ENCODE assay signal across 1 cellular context in the genomic region with DNA sequence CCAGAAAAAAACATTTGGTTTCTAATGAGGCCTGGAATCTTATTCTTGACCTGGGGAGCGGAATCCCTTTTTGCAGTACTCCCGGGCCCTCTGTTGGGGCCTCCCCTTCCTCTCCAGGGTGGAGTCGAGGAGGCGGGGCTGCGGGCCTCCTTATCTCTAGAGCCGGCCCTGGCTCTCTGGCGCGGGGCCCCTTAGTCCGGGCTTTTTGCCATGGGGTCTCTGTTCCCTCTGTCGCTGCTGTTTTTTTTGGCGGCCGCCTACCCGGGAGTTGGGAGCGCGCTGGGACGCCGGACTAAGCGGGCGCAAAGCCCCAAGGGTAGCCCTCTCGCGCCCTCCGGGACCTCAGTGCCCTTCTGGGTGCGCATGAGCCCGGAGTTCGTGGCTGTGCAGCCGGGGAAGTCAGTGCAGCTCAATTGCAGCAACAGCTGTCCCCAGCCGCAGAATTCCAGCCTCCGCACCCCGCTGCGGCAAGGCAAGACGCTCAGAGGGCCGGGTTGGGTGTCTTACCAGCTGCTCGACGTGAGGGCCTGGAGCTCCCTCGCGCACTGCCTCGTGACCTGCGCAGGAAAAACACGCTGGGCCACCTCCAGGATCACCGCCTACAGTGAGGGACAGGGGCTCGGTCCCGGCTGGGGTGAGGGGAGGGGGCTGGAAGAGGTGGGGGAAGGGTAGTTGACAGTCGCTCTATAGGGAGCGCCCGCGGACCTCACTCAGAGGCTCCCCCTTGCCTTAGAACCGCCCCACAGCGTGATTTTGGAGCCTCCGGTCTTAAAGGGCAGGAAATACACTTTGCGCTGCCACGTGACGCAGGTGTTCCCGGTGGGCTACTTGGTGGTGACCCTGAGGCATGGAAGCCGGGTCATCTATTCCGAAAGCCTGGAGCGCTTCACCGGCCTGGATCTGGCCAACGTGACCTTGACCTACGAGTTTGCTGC.
TF ChIP-seq lines count a peak whose summit lies in the region.

A gene with protein sequence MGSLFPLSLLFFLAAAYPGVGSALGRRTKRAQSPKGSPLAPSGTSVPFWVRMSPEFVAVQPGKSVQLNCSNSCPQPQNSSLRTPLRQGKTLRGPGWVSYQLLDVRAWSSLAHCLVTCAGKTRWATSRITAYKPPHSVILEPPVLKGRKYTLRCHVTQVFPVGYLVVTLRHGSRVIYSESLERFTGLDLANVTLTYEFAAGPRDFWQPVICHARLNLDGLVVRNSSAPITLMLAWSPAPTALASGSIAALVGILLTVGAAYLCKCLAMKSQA (plus strand): TSS at position 153 of the 935 bp plus-strand sequence. CDS start 58 bp downstream, at position 211.

TF ChIP-seq in H1, 55 proteins besides CTCF, POLR2A, EP300 and RAD21 (continued from another document):
- TF ChIP-seq GABPA (IDR thresholded peaks at IDR 0.05; ENCODE audit: borderline replicate concordance, insufficient read depth, low read length) (no peak), EZH2 (IDR thresholded peaks at IDR 0.05; ENCODE audit: low read depth, low read length, severe bottlenecking) (no peak), SP4 (IDR thresholded peaks at IDR 0.05; ENCODE audit: low read length) (0 out of 2 replicates have a peak, but pooled peaks have one; percentile 22), BRCA1 (IDR thresholded peaks at IDR 0.05; ENCODE audit: low read depth, low read length) (no peak), POU5F1 (IDR thresholded peaks at IDR 0.05; ENCODE audit: low read depth, low read length) (no peak), KDM4A (IDR thresholded peaks at IDR 0.05; ENCODE audit: low read depth, low read length, severe bottlenecking) (peak; percentile 78), RNF2 (IDR thresholded peaks at IDR 0.05; ENCODE audit: borderline replicate concordance, low read depth, low read length, missing control alignments, poor library complexity, severe bottlenecking) (no peak), ASH2L (IDR thresholded peaks at IDR 0.05; ENCODE audit: low read length) (peak; percentile 71), GTF2F1 (IDR thresholded peaks at IDR 0.05; ENCODE audit: borderline replicate concordance, low read depth, low read length) (no peak), RBBP5 (IDR thresholded peaks at IDR 0.05; ENCODE audit: borderline replicate concordance, low read depth, low read length) (peak; percentile 49; the same call in 1 of the 2 replicates), ZNF274 (IDR thresholded peaks at IDR 0.05; ENCODE audit: borderline replicate concordance, extremely low read depth, low read length) (no peak), BACH1 (IDR thresholded peaks at IDR 0.05; ENCODE audit: low read length) (no peak), YY1 (IDR thresholded peaks at IDR 0.05; ENCODE audit: low read depth, low read length) (no peak), CBX5 (IDR thresholded peaks at IDR 0.05; ENCODE audit: low read depth, low read length) (no peak), RFX5 (IDR thresholded peaks at IDR 0.05; ENCODE audit: borderline replicate concordance, low read depth, low read length) (no peak), TCF12 (IDR thresholded peaks at IDR 0.05; ENCODE audit: low read depth, low read length) (no peak), SIN3A (conservative IDR thresholded peaks at IDR 0.05 in 1 of 2, IDR thresholded peaks at IDR 0.05 in 1 of 2; ENCODE audit: low read depth in 1 of 2, low read length in 2 of 2) (peak in 1 of 2 experiments; percentile 19; a peak in 1 of 4 replicates)
- TF ChIP-seq, protein P1, sequence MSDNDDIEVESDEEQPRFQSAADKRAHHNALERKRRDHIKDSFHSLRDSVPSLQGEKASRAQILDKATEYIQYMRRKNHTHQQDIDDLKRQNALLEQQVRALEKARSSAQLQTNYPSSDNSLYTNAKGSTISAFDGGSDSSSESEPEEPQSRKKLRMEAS (IDR thresholded peaks at IDR 0.05), result peak; percentile 86
- TF ChIP-seq, protein P2, sequence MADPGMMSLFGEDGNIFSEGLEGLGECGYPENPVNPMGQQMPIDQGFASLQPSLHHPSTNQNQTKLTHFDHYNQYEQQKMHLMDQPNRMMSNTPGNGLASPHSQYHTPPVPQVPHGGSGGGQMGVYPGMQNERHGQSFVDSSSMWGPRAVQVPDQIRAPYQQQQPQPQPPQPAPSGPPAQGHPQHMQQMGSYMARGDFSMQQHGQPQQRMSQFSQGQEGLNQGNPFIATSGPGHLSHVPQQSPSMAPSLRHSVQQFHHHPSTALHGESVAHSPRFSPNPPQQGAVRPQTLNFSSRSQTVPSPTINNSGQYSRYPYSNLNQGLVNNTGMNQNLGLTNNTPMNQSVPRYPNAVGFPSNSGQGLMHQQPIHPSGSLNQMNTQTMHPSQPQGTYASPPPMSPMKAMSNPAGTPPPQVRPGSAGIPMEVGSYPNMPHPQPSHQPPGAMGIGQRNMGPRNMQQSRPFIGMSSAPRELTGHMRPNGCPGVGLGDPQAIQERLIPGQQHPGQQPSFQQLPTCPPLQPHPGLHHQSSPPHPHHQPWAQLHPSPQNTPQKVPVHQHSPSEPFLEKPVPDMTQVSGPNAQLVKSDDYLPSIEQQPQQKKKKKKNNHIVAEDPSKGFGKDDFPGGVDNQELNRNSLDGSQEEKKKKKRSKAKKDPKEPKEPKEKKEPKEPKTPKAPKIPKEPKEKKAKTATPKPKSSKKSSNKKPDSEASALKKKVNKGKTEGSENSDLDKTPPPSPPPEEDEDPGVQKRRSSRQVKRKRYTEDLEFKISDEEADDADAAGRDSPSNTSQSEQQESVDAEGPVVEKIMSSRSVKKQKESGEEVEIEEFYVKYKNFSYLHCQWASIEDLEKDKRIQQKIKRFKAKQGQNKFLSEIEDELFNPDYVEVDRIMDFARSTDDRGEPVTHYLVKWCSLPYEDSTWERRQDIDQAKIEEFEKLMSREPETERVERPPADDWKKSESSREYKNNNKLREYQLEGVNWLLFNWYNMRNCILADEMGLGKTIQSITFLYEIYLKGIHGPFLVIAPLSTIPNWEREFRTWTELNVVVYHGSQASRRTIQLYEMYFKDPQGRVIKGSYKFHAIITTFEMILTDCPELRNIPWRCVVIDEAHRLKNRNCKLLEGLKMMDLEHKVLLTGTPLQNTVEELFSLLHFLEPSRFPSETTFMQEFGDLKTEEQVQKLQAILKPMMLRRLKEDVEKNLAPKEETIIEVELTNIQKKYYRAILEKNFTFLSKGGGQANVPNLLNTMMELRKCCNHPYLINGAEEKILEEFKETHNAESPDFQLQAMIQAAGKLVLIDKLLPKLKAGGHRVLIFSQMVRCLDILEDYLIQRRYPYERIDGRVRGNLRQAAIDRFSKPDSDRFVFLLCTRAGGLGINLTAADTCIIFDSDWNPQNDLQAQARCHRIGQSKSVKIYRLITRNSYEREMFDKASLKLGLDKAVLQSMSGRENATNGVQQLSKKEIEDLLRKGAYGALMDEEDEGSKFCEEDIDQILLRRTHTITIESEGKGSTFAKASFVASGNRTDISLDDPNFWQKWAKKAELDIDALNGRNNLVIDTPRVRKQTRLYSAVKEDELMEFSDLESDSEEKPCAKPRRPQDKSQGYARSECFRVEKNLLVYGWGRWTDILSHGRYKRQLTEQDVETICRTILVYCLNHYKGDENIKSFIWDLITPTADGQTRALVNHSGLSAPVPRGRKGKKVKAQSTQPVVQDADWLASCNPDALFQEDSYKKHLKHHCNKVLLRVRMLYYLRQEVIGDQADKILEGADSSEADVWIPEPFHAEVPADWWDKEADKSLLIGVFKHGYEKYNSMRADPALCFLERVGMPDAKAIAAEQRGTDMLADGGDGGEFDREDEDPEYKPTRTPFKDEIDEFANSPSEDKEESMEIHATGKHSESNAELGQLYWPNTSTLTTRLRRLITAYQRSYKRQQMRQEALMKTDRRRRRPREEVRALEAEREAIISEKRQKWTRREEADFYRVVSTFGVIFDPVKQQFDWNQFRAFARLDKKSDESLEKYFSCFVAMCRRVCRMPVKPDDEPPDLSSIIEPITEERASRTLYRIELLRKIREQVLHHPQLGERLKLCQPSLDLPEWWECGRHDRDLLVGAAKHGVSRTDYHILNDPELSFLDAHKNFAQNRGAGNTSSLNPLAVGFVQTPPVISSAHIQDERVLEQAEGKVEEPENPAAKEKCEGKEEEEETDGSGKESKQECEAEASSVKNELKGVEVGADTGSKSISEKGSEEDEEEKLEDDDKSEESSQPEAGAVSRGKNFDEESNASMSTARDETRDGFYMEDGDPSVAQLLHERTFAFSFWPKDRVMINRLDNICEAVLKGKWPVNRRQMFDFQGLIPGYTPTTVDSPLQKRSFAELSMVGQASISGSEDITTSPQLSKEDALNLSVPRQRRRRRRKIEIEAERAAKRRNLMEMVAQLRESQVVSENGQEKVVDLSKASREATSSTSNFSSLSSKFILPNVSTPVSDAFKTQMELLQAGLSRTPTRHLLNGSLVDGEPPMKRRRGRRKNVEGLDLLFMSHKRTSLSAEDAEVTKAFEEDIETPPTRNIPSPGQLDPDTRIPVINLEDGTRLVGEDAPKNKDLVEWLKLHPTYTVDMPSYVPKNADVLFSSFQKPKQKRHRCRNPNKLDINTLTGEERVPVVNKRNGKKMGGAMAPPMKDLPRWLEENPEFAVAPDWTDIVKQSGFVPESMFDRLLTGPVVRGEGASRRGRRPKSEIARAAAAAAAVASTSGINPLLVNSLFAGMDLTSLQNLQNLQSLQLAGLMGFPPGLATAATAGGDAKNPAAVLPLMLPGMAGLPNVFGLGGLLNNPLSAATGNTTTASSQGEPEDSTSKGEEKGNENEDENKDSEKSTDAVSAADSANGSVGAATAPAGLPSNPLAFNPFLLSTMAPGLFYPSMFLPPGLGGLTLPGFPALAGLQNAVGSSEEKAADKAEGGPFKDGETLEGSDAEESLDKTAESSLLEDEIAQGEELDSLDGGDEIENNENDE (IDR thresholded peaks at IDR 0.05; ENCODE audit: insufficient replicate concordance, low read length), result no peak
- TF ChIP-seq, protein P3, sequence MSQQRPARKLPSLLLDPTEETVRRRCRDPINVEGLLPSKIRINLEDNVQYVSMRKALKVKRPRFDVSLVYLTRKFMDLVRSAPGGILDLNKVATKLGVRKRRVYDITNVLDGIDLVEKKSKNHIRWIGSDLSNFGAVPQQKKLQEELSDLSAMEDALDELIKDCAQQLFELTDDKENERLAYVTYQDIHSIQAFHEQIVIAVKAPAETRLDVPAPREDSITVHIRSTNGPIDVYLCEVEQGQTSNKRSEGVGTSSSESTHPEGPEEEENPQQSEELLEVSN (IDR thresholded peaks at IDR 0.05), result peak; percentile 85
TF ChIP-seq in H1: peak in this region for 9.
